23 cellular contexts compared by ENCODE assay signal in genomic region chr3:195059006-195059350, GRCh38.
DNase-seq lines count a peak whose midpoint lies in the region; ATAC-seq, FAIRE-seq and TF ChIP-seq lines count a peak whose summit lies in the region.
"Had no signal": no experiment of that assay in that cellular context is flagged by ENCODE, and none has a peak within 500 bp of the region (broad histone marks: within the 10 kb centered on the region; RNA-seq: fewer than 3 reads in every experiment).

No MANE protein-coding gene starts in this region.

- no peak for FAIRE-seq in GM19239 (lab: Jason Lieb, UNC)

- H3K4me3 Mint-ChIP-seq in T-helper 17 cell: no peak overlapping the region
- H3K4me3 Mint-ChIP-seq: activated CD4-positive, alpha-beta memory T cell treated with anti-CD3 and anti-CD28 coated beads for 36 hours; CD8-positive, alpha-beta memory T cell; dendritic cell treated with granulocyte-macrophage colony-stimulating factor and Interleukin-4, amounts not matched to agents 40 ng/mL and 50 ng/mL, for 4 days; H9 had no signal

- TF ChIP-seq POLR2A in esophagus squamous epithelium (IDR thresholded peaks at IDR 0.05): no peak
- TF ChIP-seq POLR2A in testis (IDR thresholded peaks at IDR 0.05): no peak

- WGBS in esophagus squamous epithelium, 2 donors: 48% methylated on average over 10 of the region's 13 CpGs; no CpG with 5 or more reads in 1 of the 2 donors
- 48 to 63% methylated on average over 13 of the region's 13 CpGs for WGBS in testis, 2 donors

- H3K27me3 ChIP-seq in esophagus squamous epithelium: no peaks in the 10 kb centered on the region
- H3K27me3 ChIP-seq in testis: no peaks in the 10 kb centered on the region
- H3K27me3 ChIP-seq: cardiac muscle cell, hepatocyte, ovary, uterus had no signal

- H3K4me3 ChIP-seq in esophagus squamous epithelium (no peak overlapping the region), testis (no peak overlapping the region)
- H3K4me3 ChIP-seq: cardiac muscle cell, hepatocyte, ovary, uterus had no signal

- no peak overlapping the region for H3K27ac ChIP-seq in esophagus squamous epithelium
- no peak overlapping the region for H3K27ac ChIP-seq in testis
- H3K27ac ChIP-seq: cardiac muscle cell, hepatocyte, ovary, RWPE1, uterus had no signal

- H3K9me3 ChIP-seq in T-helper 17 cell (ENCODE audit: control insufficient read depth, low read length, poor library complexity, severe bottlenecking) (no peaks in the 10 kb centered on the region), esophagus squamous epithelium (no peaks in the 10 kb centered on the region), testis (no peaks in the 10 kb centered on the region)
- H3K9me3 ChIP-seq: ovary, uterus had no signal

- H3K36me3 ChIP-seq in esophagus squamous epithelium (no peaks in the 10 kb centered on the region), testis (ENCODE audit: low read depth, missing control alignments) (no peaks in the 10 kb centered on the region)
- H3K36me3 ChIP-seq: cardiac muscle cell, ovary, uterus had no signal

- H3K27me3 Mint-ChIP-seq in T-helper 17 cell: peaks cover 53% of the 10 kb centered on the region

- no peaks in the 10 kb centered on the region for H3K4me1 Mint-ChIP-seq in T-helper 17 cell
- H3K4me1 Mint-ChIP-seq: CD8-positive, alpha-beta memory T cell had no signal

- H3K4me1 ChIP-seq in esophagus squamous epithelium: peaks cover 0 to 11% (median 0%) of the 10 kb centered on the region in 3 donors
- no peaks in the 10 kb centered on the region for H3K4me1 ChIP-seq in testis
- H3K4me1 ChIP-seq: uterus had no signal

- intact Hi-C loops in esophagus squamous epithelium (cut with DNase I) (no loop called here), testis (cut with DNase I; ENCODE audit: low total_unique reads) (no loop called here)

- no peaks in the 10 kb centered on the region for H3K36me3 Mint-ChIP-seq in T-helper 17 cell (ENCODE audit: low read depth)
- H3K36me3 Mint-ChIP-seq: activated CD4-positive, alpha-beta memory T cell treated with anti-CD3 and anti-CD28 coated beads for 36 hours; CD8-positive, alpha-beta memory T cell had no signal

- H3K27ac Mint-ChIP-seq in T-helper 17 cell: peak overlapping the region; percentile 21
- H3K27ac Mint-ChIP-seq: activated CD4-positive, alpha-beta memory T cell treated with anti-CD3 and anti-CD28 coated beads for 36 hours; CD8-positive, alpha-beta memory T cell; dendritic cell treated with granulocyte-macrophage colony-stimulating factor and Interleukin-4, amounts not matched to agents 40 ng/mL and 50 ng/mL, for 4 days had no signal

- DNase-seq in T-helper 17 cell (peak in 1 of 3 donors; percentile 2), esophagus squamous epithelium (lab: John Stamatoyannopoulos, UW) (peak; percentile 4), lung microvascular endothelial cell (ENCODE audit: low read depth in 2 of 2) (peak; percentile 85 to 87), testis (peak; percentile 38), GM19239 (ENCODE audit: insufficient read length, low spot score) (no peak), NCI-H774 (lab: John Stamatoyannopoulos, UW) (no peak), NCI-H146 (lab: John Stamatoyannopoulos, UW) (no peak)
- DNase-seq: activated CD4-positive, alpha-beta memory T cell treated with anti-CD3 and anti-CD28 coated beads for 36 hours; activated naive CD4-positive, alpha-beta T cell; activated T-cell treated with anti-CD3 and anti-CD28 coated beads for 4 hours; amniotic stem cell; DMS153; H9; NCI-H1417 treated with DMSO at 0.1 percent for 48 hours; NCI-H524 treated with DMSO at 0.1 percent for 48 hours; T1000 had no signal

- no peak for ATAC-seq in T-helper 17 cell

- no peak for TF ChIP-seq CTCF in esophagus squamous epithelium (IDR thresholded peaks at IDR 0.05)
- no peak for TF ChIP-seq CTCF in testis (IDR thresholded peaks at IDR 0.05)

Comparison
In these comparisons a context has a peak if more than half of its experiments do, and no peak if none do; other contexts are left out.
1. DNase-seq: peak in esophagus squamous epithelium (single experiment), lung microvascular endothelial cell (2 of 2) and testis (single experiment); none in GM19239 (single experiment), NCI-H774 (single experiment) and NCI-H146 (single experiment).